In genomic region chr20:4607287-4607713, GRCh38 we compare ENCODE assay signal across 8 cellular contexts.
A peak's percentile ranks its signal among the peaks of the same experiment; 100 is the strongest.
DNase-seq lines count a peak whose midpoint lies in the region; ATAC-seq and TF ChIP-seq lines count a peak whose summit lies in the region.

No MANE protein-coding gene starts in this region.

- H3K9ac ChIP-seq in HCT116 (ENCODE audit: low read length) = no peak overlapping the region

- H2AFZ ChIP-seq in HCT116 (ENCODE audit: low read depth, low read length, poor library complexity, severe bottlenecking) = peak overlapping the region; percentile 78

- no peaks in the 10 kb centered on the region for H3K27me3 ChIP-seq in HCT116 (ENCODE audit: insufficient read depth, low read length)

- peak; percentile 82 to 96 (median 94) for TF ChIP-seq CTCF in HCT116 (IDR thresholded peaks at IDR 0.05 in 2 of 3, conservative IDR thresholded peaks at IDR 0.05 in 1 of 3; ENCODE audit: borderline replicate concordance in 1 of 3, insufficient read depth in 1 of 3, low read depth in 2 of 3, low read length in 2 of 3)

- no peak for TF ChIP-seq POLR2A in HCT116 (IDR thresholded peaks at IDR 0.05; ENCODE audit: borderline replicate concordance, extremely low read depth, insufficient read depth, insufficient read length)

- H3K4me3 ChIP-seq in HCT116 (replicated peaks in 1 of 2; ENCODE audit: low read depth in 1 of 2, low read length in 2 of 2) = no peak overlapping the region

- no peak overlapping the region for H3K27ac ChIP-seq in HCT116 (ENCODE audit: low read depth, low read length)

- ATAC-seq in HCT116 (peak; percentile 91), HG02884 (IDR thresholded peaks at IDR 0.05; ENCODE audit: unreplicated experiment) (no peak)

- H3K9me3 ChIP-seq in HCT116 (ENCODE audit: control insufficient read depth in 1 of 2, insufficient read depth in 1 of 2, low read depth in 1 of 2, low read length in 2 of 2) = no peaks in the 10 kb centered on the region

- peaks cover under 1 to 9% of the 10 kb centered on the region in 2 experiments; a peak in 3 of 4 replicates for H3K4me1 ChIP-seq in HCT116 (ENCODE audit: control insufficient read depth in 1 of 2, insufficient read depth in 2 of 2, low read length in 2 of 2)

- no peaks in the 10 kb centered on the region for H3K36me3 ChIP-seq in HCT116 (ENCODE audit: control insufficient read depth in 1 of 2, insufficient read depth in 2 of 2, low read length in 2 of 2)

- peak; percentile 95 for TF ChIP-seq RAD21 in HCT116 (IDR thresholded peaks at IDR 0.05; ENCODE audit: low read depth)

- CTCF ChIA-PET in HCT116 (lab: Charles Lee) = interaction anchor here (1.5 kb wide), 2 partner anchors 112 to 494 kb away, joined by 5 read pairs; no protein-coding TSS in a partner anchor

- RAD21 ChIA-PET in HCT116 (lab: Charles Lee; ENCODE audit: low non-redundant PET in 1 of 2, low total read pairs in 2 of 2, uncharacterized antibody in 2 of 2, unreplicated experiment in 2 of 2) = no interaction called here

- BruUV-seq in HCT116 (replicated peaks; lab: Mats Ljungman, UMichigan) = no TSS peak

- no peaks in the 10 kb centered on the region for H3K79me2 ChIP-seq in HCT116 (ENCODE audit: insufficient read depth, low read length)

- intact Hi-C loops in HCT116 (cut with micrococcal nuclease) = loop anchor here (1.0 to 5.0 kb wide), 5 partner anchors 113 to 585 kb away; no protein-coding TSS in a partner anchor

- peak overlapping the region; percentile 10; the same call in 1 of the 2 replicates for H3K4me2 ChIP-seq in HCT116 (ENCODE audit: low read length)

- DNase-seq in COLO668 (lab: John Stamatoyannopoulos, UW; ENCODE audit: unreplicated experiment) (peak; percentile 39), HCT116 (ENCODE audit: low read depth, low spot score) (peak; percentile 51), NCI-H345 treated with DMSO at 0.1 percent for 48 hours (lab: John Stamatoyannopoulos, UW; ENCODE audit: unreplicated experiment) (peak; percentile 71), cerebellum (ENCODE audit: low spot score) (peak; percentile 77), left kidney (ENCODE audit: low read depth, low spot score) (peak; percentile 84)
- DNase-seq in activated CD4-positive, alpha-beta T cell treated with anti-CD3 and anti-CD28 coated beads for 24 hours (ENCODE audit: low read depth in 2 of 2) = peak; percentile 9 to 35
- DNase-seq in stimulated activated CD4-positive, alpha-beta T cell treated with anti-CD3 and anti-CD28 coated beads, Interleukin-4, amount 100 ng/mL, for 48 hours (ENCODE audit: low read depth in 2 of 2) = peak; percentile 10 to 30

- H3K9me2 ChIP-seq in HCT116 (ENCODE audit: insufficient read depth) = no peaks in the 10 kb centered on the region

- no peaks in the 10 kb centered on the region for H4K20me1 ChIP-seq in HCT116 (ENCODE audit: insufficient read depth)

- POLR2A ChIA-PET in HCT116 (lab: Charles Lee) = no interaction called here

TF ChIP-seq in HCT116, 20 proteins besides CTCF, POLR2A, EP300 and RAD21:
- TF ChIP-seq REST (IDR thresholded peaks at IDR 0.05; ENCODE audit: low read depth) (no peak), EGR1 (IDR thresholded peaks at IDR 0.05; ENCODE audit: low read depth) (no peak), EZH2phosphoT487 (IDR thresholded peaks at IDR 0.05; ENCODE audit: borderline replicate concordance) (no peak), EZH2 (IDR thresholded peaks at IDR 0.05) (no peak), SIN3A (IDR thresholded peaks at IDR 0.05; ENCODE audit: low read depth) (no peak), MAX (IDR thresholded peaks at IDR 0.05) (no peak), ATF3 (IDR thresholded peaks at IDR 0.05) (no peak), SRF (IDR thresholded peaks at IDR 0.05; ENCODE audit: low read depth) (no peak), JUND (IDR thresholded peaks at IDR 0.05) (no peak), ZNF274 (IDR thresholded peaks at IDR 0.05; ENCODE audit: low read depth, low read length) (no peak), YY1 (IDR thresholded peaks at IDR 0.05; ENCODE audit: extremely low read depth, insufficient replicate concordance, low read depth, low read length) (no peak), ZFX (IDR thresholded peaks at IDR 0.05) (no peak), POLR2AphosphoS5 (IDR thresholded peaks at IDR 0.05; ENCODE audit: low read depth, low read length) (no peak), CBX3 (IDR thresholded peaks at IDR 0.05; ENCODE audit: low read depth) (no peak), CEBPB (IDR thresholded peaks at IDR 0.05; ENCODE audit: low read depth) (no peak)
- TF ChIP-seq, protein P1, sequence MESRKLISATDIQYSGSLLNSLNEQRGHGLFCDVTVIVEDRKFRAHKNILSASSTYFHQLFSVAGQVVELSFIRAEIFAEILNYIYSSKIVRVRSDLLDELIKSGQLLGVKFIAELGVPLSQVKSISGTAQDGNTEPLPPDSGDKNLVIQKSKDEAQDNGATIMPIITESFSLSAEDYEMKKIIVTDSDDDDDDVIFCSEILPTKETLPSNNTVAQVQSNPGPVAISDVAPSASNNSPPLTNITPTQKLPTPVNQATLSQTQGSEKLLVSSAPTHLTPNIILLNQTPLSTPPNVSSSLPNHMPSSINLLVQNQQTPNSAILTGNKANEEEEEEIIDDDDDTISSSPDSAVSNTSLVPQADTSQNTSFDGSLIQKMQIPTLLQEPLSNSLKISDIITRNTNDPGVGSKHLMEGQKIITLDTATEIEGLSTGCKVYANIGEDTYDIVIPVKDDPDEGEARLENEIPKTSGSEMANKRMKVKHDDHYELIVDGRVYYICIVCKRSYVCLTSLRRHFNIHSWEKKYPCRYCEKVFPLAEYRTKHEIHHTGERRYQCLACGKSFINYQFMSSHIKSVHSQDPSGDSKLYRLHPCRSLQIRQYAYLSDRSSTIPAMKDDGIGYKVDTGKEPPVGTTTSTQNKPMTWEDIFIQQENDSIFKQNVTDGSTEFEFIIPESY (IDR thresholded peaks at IDR 0.05; ENCODE audit: extremely low read depth, insufficient replicate concordance, low read length) = no peak

Comparison
In these comparisons a context has a peak if more than half of its experiments do, and no peak if none do; other contexts are left out.
1. DNase-seq: peak in every context shown above with its lines; median percentile 84 in left kidney; 77 in cerebellum; 71 in NCI-H345 treated with DMSO at 0.1 percent for 48 hours; 51 in HCT116; 39 in COLO668; 22 in activated CD4-positive, alpha-beta T cell treated with anti-CD3 and anti-CD28 coated beads for 24 hours; 20 in stimulated activated CD4-positive, alpha-beta T cell treated with anti-CD3 and anti-CD28 coated beads, Interleukin-4, amount 100 ng/mL, for 48 hours.